15 cellular contexts compared by ENCODE assay signal in genomic region chr15:100115711-100116090, GRCh38.
DNase-seq lines count a peak whose midpoint lies in the region; ATAC-seq, FAIRE-seq and TF ChIP-seq lines count a peak whose summit lies in the region.
"Had no signal": no experiment of that assay in that cellular context is flagged by ENCODE, and none has a peak within 500 bp of the region (broad histone marks: within the 10 kb centered on the region; RNA-seq: fewer than 3 reads in every experiment).

No MANE protein-coding gene starts in this region.

- H3K36me3 ChIP-seq in heart right ventricle: no peaks in the 10 kb centered on the region
- no peaks in the 10 kb centered on the region for H3K36me3 ChIP-seq in mammary epithelial cell (ENCODE audit: insufficient read depth, low read length)
- H3K36me3 ChIP-seq in body of pancreas (replicated peaks in 1 of 2; ENCODE audit: insufficient read depth in 1 of 2, low read depth in 2 of 2): no peaks in the 10 kb centered on the region
- H3K36me3 ChIP-seq: pancreas, tibial nerve had no signal

- no TSS peak for BruUV-seq in mammary epithelial cell (replicated peaks; lab: Mats Ljungman, UMichigan)

- H3K9me3 ChIP-seq in heart right ventricle (peaks cover 0 to 16% (median 2%) of the 10 kb centered on the region in 11 donors), mammary epithelial cell (replicated peaks; ENCODE audit: insufficient read depth, low read length) (peaks cover 2% of the 10 kb centered on the region), right cardiac atrium (ENCODE audit: control insufficient read depth, low read length) (no peaks in the 10 kb centered on the region), body of pancreas (no peaks in the 10 kb centered on the region)
- H3K9me3 ChIP-seq: pancreas had no signal

- CTCF ChIA-PET in mammary epithelial cell (lab: Charles Lee; ENCODE audit: low non-redundant PET): no interaction called here

- H3K4me1 ChIP-seq in heart right ventricle (peaks cover 34 to 65% (median 60%) of the 10 kb centered on the region in 9 donors), mammary epithelial cell (ENCODE audit: insufficient read depth, low read length) (peaks cover 10% of the 10 kb centered on the region), right cardiac atrium (ENCODE audit: control insufficient read depth, insufficient read depth, low read length) (peaks cover 24% of the 10 kb centered on the region), body of pancreas (peaks cover 7% of the 10 kb centered on the region)
- H3K4me1 ChIP-seq: pancreas had no signal

- H3K4me2 ChIP-seq in mammary epithelial cell (ENCODE audit: insufficient read depth, low read depth, low read length): no peak overlapping the region

- no peak for TF ChIP-seq POLR2A in body of pancreas (IDR thresholded peaks at IDR 0.05)

- intact Hi-C loops in heart right ventricle (cut with DNase I): loop anchor here in 4 of 10 donors (5.0 to 10.0 kb wide), 6 partner anchors 91 to 229 kb away; partner anchors contain the start of gene ADAMTS17 (in 2 of the 4)
- intact Hi-C loops in Right ventricle myocardium inferior (cut with DNase I): loop anchor here (2.0 kb wide), 1 partner anchor 55 kb away; no protein-coding TSS in a partner anchor
- intact Hi-C loops in mammary epithelial cell (cut with micrococcal nuclease): no loop called here
- intact Hi-C loops in right cardiac atrium (cut with DNase I): no loop called here
- intact Hi-C loops in body of pancreas (cut with DNase I): no loop called here

- H2AFZ ChIP-seq in mammary epithelial cell (ENCODE audit: low read depth, low read length): no peak overlapping the region

- no peak for TF ChIP-seq CTCF in heart right ventricle (IDR thresholded peaks at IDR 0.05)
- TF ChIP-seq CTCF in mammary epithelial cell (conservative IDR thresholded peaks at IDR 0.05 in 1 of 2, IDR thresholded peaks at IDR 0.05 in 1 of 2; ENCODE audit: extremely low read depth in 1 of 2, insufficient read depth in 1 of 2, low read depth in 1 of 2, low read length in 2 of 2): no peak
- TF ChIP-seq CTCF in body of pancreas (IDR thresholded peaks at IDR 0.05): no peak

- H3K9ac ChIP-seq in mammary epithelial cell (ENCODE audit: insufficient read depth, low read length): no peak overlapping the region

- H3K27ac ChIP-seq in heart right ventricle (peak overlapping the region in 9 of 10 donors; percentile 88 to 99 (median 96)), mammary epithelial cell (ENCODE audit: insufficient read depth, low read depth, low read length) (no peak overlapping the region), right cardiac atrium (ENCODE audit: low read length) (no peak overlapping the region), body of pancreas (no peak overlapping the region)

- no peaks in the 10 kb centered on the region for H3K27me3 ChIP-seq in heart right ventricle
- no peaks in the 10 kb centered on the region for H3K27me3 ChIP-seq in mammary epithelial cell (ENCODE audit: insufficient read depth, low read length)
- H3K27me3 ChIP-seq in right cardiac atrium (ENCODE audit: control insufficient read depth, insufficient read depth): no peaks in the 10 kb centered on the region
- no peaks in the 10 kb centered on the region for H3K27me3 ChIP-seq in body of pancreas
- H3K27me3 ChIP-seq: pancreas, tibial nerve had no signal

- dilution Hi-C loops in mammary epithelial cell (cut with HindIII; ENCODE audit: low sequenced_read_pairs): no loop called here

- H3K79me2 ChIP-seq in mammary epithelial cell (ENCODE audit: insufficient read depth, low read length): no peaks in the 10 kb centered on the region

- DNase-seq in heart right ventricle (no peak), Right ventricle myocardium inferior (ENCODE audit: missing footprints) (no peak), mammary epithelial cell (peak; percentile 58), right cardiac atrium (peak in 2 of 3 donors; percentile 44 to 66), urothelium cell line (ENCODE audit: low spot score) (peak; percentile 88), LoVo (ENCODE audit: low spot score) (no peak), body of pancreas (no peak), GM19239 (ENCODE audit: insufficient read length, low spot score) (no peak)
- DNase-seq: activated effector memory CD4-positive, alpha-beta T cell treated with anti-CD3 and anti-CD28 coated beads, Interleukin-2, amount 50 U/mL, for 16 hours; central memory CD4-positive, alpha-beta T cell; NCI-H1105; NCI-H524; SHP77 had no signal

- FAIRE-seq in urothelium cell line (lab: Jason Lieb, UNC): peak; percentile 70
- no peak for FAIRE-seq in GM19239 (lab: Jason Lieb, UNC)
- FAIRE-seq: pancreas had no signal

- 88 to 90% methylated on average over 6 of the region's 6 CpGs for WGBS in heart right ventricle, 2 donors
- WGBS in mammary epithelial cell (ENCODE audit: low coverage, missing lambda C conversion rate): 84% methylated on average over 6 of the region's 6 CpGs
- WGBS in right cardiac atrium: 90% methylated on average over 6 of the region's 6 CpGs
- 96 to 100% methylated on average over 6 of the region's 6 CpGs for WGBS in body of pancreas, 2 donors

- no peaks in the 10 kb centered on the region for H4K20me1 ChIP-seq in mammary epithelial cell (ENCODE audit: insufficient read depth, low read length)

- ATAC-seq in heart right ventricle (peak in 1 of 8 donors; percentile 18), Right ventricle myocardium inferior (no peak), right cardiac atrium (no peak), body of pancreas (no peak)
- ATAC-seq: pancreas had no signal

- H3K4me3 ChIP-seq in heart right ventricle (no peak overlapping the region), mammary epithelial cell (replicated peaks in 1 of 3; ENCODE audit: insufficient read depth in 1 of 3, low read depth in 2 of 3, low read length in 3 of 3) (no peak overlapping the region), right cardiac atrium (ENCODE audit: low read length) (no peak overlapping the region), body of pancreas (no peak overlapping the region)
- H3K4me3 ChIP-seq: pancreas, tibial nerve had no signal

- in situ Hi-C loops in mammary epithelial cell (cut with MboI; ENCODE audit: low sequenced_read_pairs in 2 of 2): no loop called here

Comparison
In these comparisons a context has a peak if more than half of its experiments do, and no peak if none do; other contexts are left out.
1. DNase-seq: peak in mammary epithelial cell (single experiment), right cardiac atrium (2 of 3) and urothelium cell line (single experiment); none in heart right ventricle (0 of 2), Right ventricle myocardium inferior (single experiment), LoVo (single experiment), body of pancreas (0 of 4) and GM19239 (single experiment).
2. H3K27ac ChIP-seq: peak in heart right ventricle (9 of 10); none in mammary epithelial cell (single experiment), right cardiac atrium (single experiment) and body of pancreas (0 of 4).